Comparison of ENCODE assay signal across 1 cellular context in the genomic region with DNA sequence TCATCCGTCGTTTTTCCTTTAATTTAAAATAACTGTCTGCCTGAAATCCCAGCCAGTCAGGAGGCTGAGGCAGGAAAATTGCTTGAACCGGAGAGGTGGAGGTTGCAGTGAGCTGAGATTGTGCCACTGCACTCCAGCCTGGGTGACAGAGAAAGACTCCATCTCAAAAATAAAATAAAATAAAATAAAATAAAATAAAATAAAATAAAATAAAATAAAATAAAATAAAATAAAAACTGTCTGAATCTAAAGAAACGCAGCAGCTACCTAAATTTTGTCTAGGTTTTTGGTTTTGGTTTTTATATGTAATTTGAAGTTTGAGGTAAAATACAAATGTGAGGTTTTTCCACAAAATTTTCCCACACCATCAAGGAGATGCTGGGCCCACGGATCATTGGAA.
A peak's percentile ranks its signal among the peaks of the same experiment; 100 is the strongest.
TF ChIP-seq lines count a peak whose summit lies in the region.

No MANE protein-coding gene starts in this region.

TF ChIP-seq in WTC11, 78 proteins besides CTCF, POLR2A, EP300 and RAD21:
- peak; percentile 97 for TF ChIP-seq HMGA2 (CRISPR knock-in tag; IDR thresholded peaks at IDR 0.05)
